ENCODE assay signal across 8 cellular contexts in genomic region chr16:2720719-2721633, GRCh38. TPM values are rescaled to one million over a fixed set of nuclear protein-coding genes. Genes with fewer than 3 reads are reported as not detected.
DNase-seq lines count a peak whose midpoint lies in the region; ATAC-seq and TF ChIP-seq lines count a peak whose summit lies in the region.

No MANE protein-coding gene starts in this region.

- H2AK5ac ChIP-seq in trophoblast cell (ENCODE audit: low read length) = no peak overlapping the region

- H3K9me2 ChIP-seq in MM.1S (replicated peaks; ENCODE audit: insufficient read depth, low read length) = no peaks in the 10 kb centered on the region

- TF ChIP-seq CTCF in MM.1S (IDR thresholded peaks at IDR 0.05; ENCODE audit: low read length) (peak; percentile 32), transverse colon (IDR thresholded peaks at IDR 0.05) (peak in 4 of 5 experiments; percentile 37 to 82 (median 75))

- H3F3A ChIP-seq in MM.1S (ENCODE audit: insufficient read depth, low read length) = no peaks in the 10 kb centered on the region

- WGBS in trophoblast cell (ENCODE audit: extremely low coverage, insufficient coverage, insufficient read length) = no CpG with 5 or more reads among the region's 99 CpGs
- WGBS in transverse colon (ENCODE audit: low coverage in 1 of 2), 2 donors = 2% methylated on average over 25 of the region's 99 CpGs; no CpG with 5 or more reads in 1 of the 2 donors

- H3K4me1 ChIP-seq in HAP-1 (peaks cover 9% of the 10 kb centered on the region), MM.1S (ENCODE audit: low read length) (no peaks in the 10 kb centered on the region), trophoblast cell (ENCODE audit: control insufficient read depth in 1 of 2, insufficient read depth in 2 of 2, low read length in 2 of 2) (peaks cover 11% of the 10 kb centered on the region in 2 experiments), transverse colon (peaks cover 4 to 27% (median 21%) of the 10 kb centered on the region in 4 donors)

- intact Hi-C loops in Right ventricle myocardium inferior (cut with DNase I) (no loop called here), transverse colon (cut with DNase I; ENCODE audit: low total_unique reads) (no loop called here)

- peak overlapping the region; percentile 93 for H4K8ac ChIP-seq in trophoblast cell (ENCODE audit: low read depth, low read length)

- H3K79me2 ChIP-seq in MM.1S (ENCODE audit: low read length) (no peaks in the 10 kb centered on the region), trophoblast cell (ENCODE audit: control insufficient read depth, insufficient read depth, low read length, poor library complexity) (peaks cover 2% of the 10 kb centered on the region)

- H4K20me1 ChIP-seq in MM.1S (ENCODE audit: insufficient read depth, low read length) = no peaks in the 10 kb centered on the region

- H3K9me3 ChIP-seq in HAP-1 = no peaks in the 10 kb centered on the region
- H3K9me3 ChIP-seq in MM.1S (replicated peaks; ENCODE audit: insufficient read depth, low read length) = no peaks in the 10 kb centered on the region
- H3K9me3 ChIP-seq in trophoblast cell (ENCODE audit: insufficient read depth, low read depth, low read length) = no peaks in the 10 kb centered on the region
- H3K9me3 ChIP-seq in transverse colon = no peaks in the 10 kb centered on the region

- H2AFZ ChIP-seq in MM.1S (ENCODE audit: low read length) (peak overlapping the region; percentile 88), trophoblast cell (ENCODE audit: insufficient read depth, low read length, poor library complexity) (peak overlapping the region; percentile 94)

- no peak overlapping the region for H3K23ac ChIP-seq in trophoblast cell (ENCODE audit: low read length)

- H4K12ac ChIP-seq in trophoblast cell (ENCODE audit: low read depth, low read length) = peak overlapping the region; percentile 91

- H3K27ac ChIP-seq in MM.1S (ENCODE audit: low read length) (no peak overlapping the region), trophoblast cell (ENCODE audit: low read depth, low read length) (peak overlapping the region; percentile 60), transverse colon (peak overlapping the region; percentile 79 to 90 (median 86))

- no peaks in the 10 kb centered on the region for H3K36me3 ChIP-seq in HAP-1 (replicated peaks)
- no peaks in the 10 kb centered on the region for H3K36me3 ChIP-seq in MM.1S (replicated peaks; ENCODE audit: insufficient read depth, low read length)
- no peaks in the 10 kb centered on the region for H3K36me3 ChIP-seq in trophoblast cell (ENCODE audit: control insufficient read depth in 1 of 2, insufficient read depth in 2 of 2, low read length in 2 of 2)
- no peaks in the 10 kb centered on the region for H3K36me3 ChIP-seq in transverse colon

- H3K4ac ChIP-seq in trophoblast cell (ENCODE audit: low read depth, low read length) = peak overlapping the region; percentile 21

- H3K14ac ChIP-seq in trophoblast cell (ENCODE audit: low read length) = peak overlapping the region; percentile 64

- H3K9ac ChIP-seq in MM.1S (ENCODE audit: low read length) = peak overlapping the region; percentile 67
- peak overlapping the region; percentile 10 for H3K9ac ChIP-seq in trophoblast cell (ENCODE audit: low read length)

- peak overlapping the region; percentile 60 for H2BK120ac ChIP-seq in trophoblast cell (ENCODE audit: insufficient read depth, low read length, poor library complexity)

- H3K27me3 ChIP-seq in HAP-1 (ENCODE audit: low read depth) (peaks cover 3% of the 10 kb centered on the region; the same call in 1 of the 2 replicates), MM.1S (replicated peaks; ENCODE audit: insufficient read depth, low read length) (peaks cover 28% of the 10 kb centered on the region), trophoblast cell (ENCODE audit: insufficient read depth, low read length) (no peaks in the 10 kb centered on the region), transverse colon (peaks cover 13% of the 10 kb centered on the region)

- peak overlapping the region; percentile 67 for H2BK5ac ChIP-seq in trophoblast cell (ENCODE audit: low read depth, low read length, poor library complexity)

- H3K79me1 ChIP-seq in trophoblast cell (ENCODE audit: low read length) = no peaks in the 10 kb centered on the region

- ATAC-seq in Right ventricle myocardium inferior = peak; percentile 93

- TF ChIP-seq POLR2A in transverse colon (IDR thresholded peaks at IDR 0.05) = peak; percentile 38

- DNase-seq in GM04503 (ENCODE audit: low read depth) (peak; percentile 10), HAP-1 (ENCODE audit: low spot score in 2 of 2) (peak; percentile 85 to 95), MM.1S (peak; percentile 91), SK-MEL-5 (ENCODE audit: low read depth, low spot score) (peak; percentile 78), Right ventricle myocardium inferior (ENCODE audit: missing footprints) (peak; percentile 92), trophoblast cell (peak; percentile 68 to 77), transverse colon (peak; percentile 90)
- DNase-seq in activated naive CD4-positive, alpha-beta T cell treated with anti-CD3 and anti-CD28 coated beads, Interleukin-2, amount 50 U/mL, for 16 hours = peak; percentile 90

- peak overlapping the region; percentile 82 for H4K91ac ChIP-seq in trophoblast cell (ENCODE audit: low read depth, low read length)

- H2BK12ac ChIP-seq in trophoblast cell (ENCODE audit: low read length) = no peak overlapping the region

- H3K4me3 ChIP-seq in HAP-1 (peak overlapping the region; percentile 63), MM.1S (ENCODE audit: low read length) (peak overlapping the region; percentile 62), trophoblast cell (ENCODE audit: low read depth, low read length) (peak overlapping the region; percentile 71), transverse colon (peak overlapping the region; percentile 47 to 73 (median 62))

- in situ Hi-C loops in HAP-1 (cut with MboI; ENCODE audit: low sequenced_read_pairs) (no loop called here), SK-MEL-5 (cut with HindIII; ENCODE audit: low pct_unique_long_range_greater_than_20kb, low sequenced_read_pairs) (no loop called here), transverse colon (cut with MboI; ENCODE audit: low pct_ligation_motif_present in 1 of 4, low pct_unique_long_range_greater_than_20kb in 1 of 4, low sequenced_read_pairs in 3 of 4) (no loop called here)

- TF ChIP-seq EP300 in transverse colon (IDR thresholded peaks at IDR 0.05; ENCODE audit: low read depth) = no peak

- peak overlapping the region; percentile 84 for H3K18ac ChIP-seq in trophoblast cell (ENCODE audit: low read length)

- H3K4me2 ChIP-seq in MM.1S (ENCODE audit: low read depth, low read length) (peak overlapping the region; percentile 89), trophoblast cell (ENCODE audit: low read length) (peak overlapping the region; percentile 84)

RNA-seq across cellular contexts. Expression of gene PRSS27, which starts 1.0 kb away (rescaled TPM):
- 0.13 and 0.24 TPM in 2 replicates for total RNA-seq in SK-MEL-5 (2014; rRNA removed; shearing (Covaris generic))
- polyA plus RNA-seq in SK-MEL-5 (2015; cell fraction: cytosol; rRNA removed) = 0.93 and 2.1 TPM in 2 replicates
- polyA plus RNA-seq in SK-MEL-5 (2015; cell fraction: nucleus; rRNA removed) = 0.85 and 3.7 TPM in 2 replicates
- total RNA-seq in Right ventricle myocardium inferior (0.30 TPM), transverse colon (1 to 10 TPM in 1 of 4 donors, not detected in 3; 1.3 TPM)
- 0.90 and 1.0 TPM in 2 replicates for polyA plus RNA-seq in trophoblast cell (2013)

RNA-seq across cellular contexts. Expression of gene SRRM2, which starts 31.5 kb away (rescaled TPM):
- total RNA-seq in SK-MEL-5 (2014; rRNA removed; shearing (Covaris generic)) = 21.4 and 34.0 TPM in 2 replicates
- polyA plus RNA-seq in SK-MEL-5 (2015; cell fraction: cytosol; rRNA removed) = 174 and 286 TPM in 2 replicates
- polyA plus RNA-seq in SK-MEL-5 (2015; cell fraction: nucleus; rRNA removed) = 1,902 and 2,063 TPM in 2 replicates
- total RNA-seq in Right ventricle myocardium inferior = 239 TPM
- 472 and 481 TPM in 2 replicates for polyA plus RNA-seq in trophoblast cell (2013)
- 1,000 to 10,000 TPM in 2 of 4 donors, 100 to 1,000 TPM in 2; 545 to 3,500 (median 1,361) TPM for total RNA-seq in transverse colon

RNA-seq across cellular contexts. Expression of gene KCTD5, which starts 38.7 kb away (rescaled TPM):
- total RNA-seq in SK-MEL-5 (2014; rRNA removed; shearing (Covaris generic)) = 21.5 and 23.4 TPM in 2 replicates
- 58.1 and 72.1 TPM in 2 replicates for polyA plus RNA-seq in SK-MEL-5 (2015; cell fraction: cytosol; rRNA removed)
- 17.0 and 17.2 TPM in 2 replicates for polyA plus RNA-seq in SK-MEL-5 (2015; cell fraction: nucleus; rRNA removed)
- total RNA-seq in Right ventricle myocardium inferior (10.5 TPM), transverse colon (100 to 1,000 TPM in 1 of 4 donors, 10 to 100 TPM in 3; 44.2 to 107 (median 60.3) TPM)
- polyA plus RNA-seq in trophoblast cell (2013) = 61.6 and 64.8 TPM in 2 replicates

RNA-seq across cellular contexts. Expression of gene ELOB, which starts 56.1 kb away (rescaled TPM):
- 113 and 114 TPM in 2 replicates for total RNA-seq in SK-MEL-5 (2014; rRNA removed; shearing (Covaris generic))
- 69.7 and 113 TPM in 2 replicates for polyA plus RNA-seq in SK-MEL-5 (2015; cell fraction: cytosol; rRNA removed)
- polyA plus RNA-seq in SK-MEL-5 (2015; cell fraction: nucleus; rRNA removed) = 14.2 and 16.0 TPM in 2 replicates
- 336 TPM for total RNA-seq in Right ventricle myocardium inferior
- 100 TPM in 2 replicates for polyA plus RNA-seq in trophoblast cell (2013)
- total RNA-seq in transverse colon = 100 to 1,000 TPM; 133 to 433 (median 288) TPM

Comparison
In these comparisons a context has a peak if more than half of its experiments do, and no peak if none do; other contexts are left out.
1. DNase-seq: peak in every context shown above with its lines; median percentile 92 in Right ventricle myocardium inferior; 91 in MM.1S; 90 in HAP-1; 90 in activated naive CD4-positive, alpha-beta T cell treated with anti-CD3 and anti-CD28 coated beads, Interleukin-2, amount 50 U/mL, for 16 hours; 90 in transverse colon; 78 in SK-MEL-5; 72 in trophoblast cell; 10 in GM04503.